In genomic region chr6:1771324-1771723, GRCh38 we compare ENCODE assay signal across 12 cellular contexts.
DNase-seq lines count a peak whose midpoint lies in the region; ATAC-seq and TF ChIP-seq lines count a peak whose summit lies in the region.
"Had no signal": no experiment of that assay in that cellular context is flagged by ENCODE, and none has a peak within 500 bp of the region (broad histone marks: within the 10 kb centered on the region; RNA-seq: fewer than 3 reads in every experiment).

No MANE protein-coding gene starts in this region.

- CTCF ChIA-PET in activated CD8-positive, alpha-beta T cell treated with anti-CD3 and anti-CD28 coated beads for 36 hours (lab: Charles Lee) = interaction anchor here (0.7 to 1.1 kb wide), 2 partner anchors 26 to 175 kb away, joined by 3 read pairs; no protein-coding TSS in a partner anchor

- TF ChIP-seq CTCF in activated CD8-positive, alpha-beta T cell treated with anti-CD3 and anti-CD28 coated beads for 36 hours (IDR thresholded peaks at IDR 0.05) = no peak
- TF ChIP-seq CTCF in left lung (IDR thresholded peaks at IDR 0.05) = no peak
- no peak for TF ChIP-seq CTCF in suprapubic skin (IDR thresholded peaks at IDR 0.05)

- no peak for TF ChIP-seq EP300 in suprapubic skin (IDR thresholded peaks at IDR 0.05)

- WGBS in suprapubic skin = 70% methylated on average over 4 of the region's 4 CpGs

- no peak for TF ChIP-seq POLR2A in suprapubic skin (IDR thresholded peaks at IDR 0.05)

- no peak overlapping the region for H3K27ac Mint-ChIP-seq in activated CD8-positive, alpha-beta T cell treated with anti-CD3 and anti-CD28 coated beads for 36 hours

- peaks cover 54% of the 10 kb centered on the region for H3K4me1 Mint-ChIP-seq in activated CD8-positive, alpha-beta T cell treated with anti-CD3 and anti-CD28 coated beads for 36 hours (ENCODE audit: low read depth)

- no peaks in the 10 kb centered on the region for H3K27me3 Mint-ChIP-seq in activated CD8-positive, alpha-beta T cell treated with anti-CD3 and anti-CD28 coated beads for 36 hours

- H3K27ac ChIP-seq in left lung = no peak overlapping the region
- no peak overlapping the region for H3K27ac ChIP-seq in suprapubic skin
- H3K27ac ChIP-seq: adrenal gland, HL-60, parathyroid adenoma, thoracic aorta had no signal

- H3K36me3 ChIP-seq in left lung = no peaks in the 10 kb centered on the region
- H3K36me3 ChIP-seq in suprapubic skin = no peaks in the 10 kb centered on the region
- H3K36me3 ChIP-seq: adrenal gland, thoracic aorta had no signal

- ATAC-seq in activated CD8-positive, alpha-beta T cell treated with anti-CD3 and anti-CD28 coated beads for 36 hours = peak; percentile 74
- ATAC-seq in left lung = no peak
- no peak for ATAC-seq in HG03280 (IDR thresholded peaks at IDR 0.05; ENCODE audit: unreplicated experiment)

- intact Hi-C loops in activated CD8-positive, alpha-beta T cell treated with anti-CD3 and anti-CD28 coated beads for 36 hours (cut with micrococcal nuclease) = loop anchor here (10.0 kb wide), 1 partner anchor 413 kb away; no protein-coding TSS in a partner anchor
- intact Hi-C loops in left lung (cut with DNase I) = no loop called here

- POLR2A ChIA-PET in activated CD8-positive, alpha-beta T cell treated with anti-CD3 and anti-CD28 coated beads for 36 hours (lab: Charles Lee) = interaction anchor here (1.2 kb wide), 1 partner anchor 26 kb away, joined by 3 read pairs; no protein-coding TSS in a partner anchor

- H3K4me3 ChIP-seq in left lung = no peak overlapping the region
- no peak overlapping the region for H3K4me3 ChIP-seq in suprapubic skin
- H3K4me3 ChIP-seq: adrenal gland, thoracic aorta had no signal

- H3K36me3 Mint-ChIP-seq in activated CD8-positive, alpha-beta T cell treated with anti-CD3 and anti-CD28 coated beads for 36 hours (ENCODE audit: low read depth) = peaks cover 2% of the 10 kb centered on the region

- peak; percentile 74 for DNase-seq in DMS153 treated with DMSO at 0.1 percent for 48 hours (lab: John Stamatoyannopoulos, UW; ENCODE audit: unreplicated experiment)
- peak; percentile 82 for DNase-seq in NCI-H1105 treated with DMSO at 0.1 percent for 48 hours (lab: John Stamatoyannopoulos, UW)
- DNase-seq in activated CD8-positive, alpha-beta T cell treated with anti-CD3 and anti-CD28 coated beads for 36 hours = peak; percentile 62
- DNase-seq in kidney tubule cell (ENCODE audit: low spot score) = peak; percentile 74
- DNase-seq in hepatic stellate cell (ENCODE audit: low spot score) = no peak
- no peak for DNase-seq in left lung
- DNase-seq in suprapubic skin (ENCODE audit: low spot score in 2 of 2) = no peak
- DNase-seq: adrenal gland had no signal

- H3K9me3 ChIP-seq in left lung (no peaks in the 10 kb centered on the region), suprapubic skin (no peaks in the 10 kb centered on the region)
- H3K9me3 ChIP-seq: adrenal gland, thoracic aorta had no signal

- H3K4me1 ChIP-seq in left lung (no peaks in the 10 kb centered on the region), suprapubic skin (peaks cover 13% of the 10 kb centered on the region)
- H3K4me1 ChIP-seq: adrenal gland, parathyroid adenoma had no signal

- H3K4me3 Mint-ChIP-seq in activated CD8-positive, alpha-beta T cell treated with anti-CD3 and anti-CD28 coated beads for 36 hours = no peak overlapping the region

- no peaks in the 10 kb centered on the region for H3K27me3 ChIP-seq in left lung
- no peaks in the 10 kb centered on the region for H3K27me3 ChIP-seq in suprapubic skin
- H3K27me3 ChIP-seq: adrenal gland had no signal

- H3K9me3 Mint-ChIP-seq in activated CD8-positive, alpha-beta T cell treated with anti-CD3 and anti-CD28 coated beads for 36 hours = no peaks in the 10 kb centered on the region

Comparison
In these comparisons a context has a peak if more than half of its experiments do, and no peak if none do; other contexts are left out.
1. DNase-seq: peak in DMS153 treated with DMSO at 0.1 percent for 48 hours (single experiment), NCI-H1105 treated with DMSO at 0.1 percent for 48 hours (single experiment), activated CD8-positive, alpha-beta T cell treated with anti-CD3 and anti-CD28 coated beads for 36 hours (single experiment) and kidney tubule cell (single experiment); none in hepatic stellate cell (single experiment), left lung (0 of 2) and suprapubic skin (0 of 2).